ENCODE assay signal across 1 cellular context in genomic region chr12:55974308-55974724, GRCh38.
TF ChIP-seq lines count a peak whose summit lies in the region.

No MANE protein-coding gene starts in this region.

TF ChIP-seq in K562, 482 proteins besides CTCF, POLR2A, EP300 and RAD21 (continued from another document):
- TF ChIP-seq PRDM10 (IDR thresholded peaks at IDR 0.05; ENCODE audit: partially characterized antibody) (peak; percentile 72), ERF (CRISPR knock-in tag; IDR thresholded peaks at IDR 0.05) (no peak), CGGBP1 (CRISPR knock-in tag; IDR thresholded peaks at IDR 0.05) (no peak), HMGXB4 (CRISPR knock-in tag; IDR thresholded peaks at IDR 0.05) (no peak), EP400 (IDR thresholded peaks at IDR 0.05) (0 out of 2 replicates have a peak, but pooled peaks have one; percentile 16), PHF8 (IDR thresholded peaks at IDR 0.05; ENCODE audit: borderline replicate concordance, low read length) (peak; percentile 22; the same call in 1 of the 2 replicates), SUPT5H (IDR thresholded peaks at IDR 0.05) (peak; percentile 61; the same call in 1 of the 2 replicates), ZNF518B (CRISPR knock-in tag; IDR thresholded peaks at IDR 0.05) (no peak), POLR2B (IDR thresholded peaks at IDR 0.05; ENCODE audit: low read depth, partially characterized antibody) (peak; percentile 49), ZBTB5 (IDR thresholded peaks at IDR 0.05) (no peak), FOS (IDR thresholded peaks at IDR 0.05; ENCODE audit: extremely low read depth, insufficient read length) (no peak), ZFX (CRISPR knock-in tag; IDR thresholded peaks at IDR 0.05) (peak; percentile 93), KAT7 (CRISPR knock-in tag; IDR thresholded peaks at IDR 0.05; ENCODE audit: borderline replicate concordance) (0 out of 2 replicates have a peak, but pooled peaks have one; percentile 31), ETV5 (CRISPR knock-in tag; IDR thresholded peaks at IDR 0.05; ENCODE audit: low read depth) (peak; percentile 26; the same call in 1 of the 2 replicates), EGR1 (conservative IDR thresholded peaks at IDR 0.05) (no peak), ILK (tag; IDR thresholded peaks at IDR 0.05; ENCODE audit: borderline replicate concordance, low read depth) (no peak), ARID3B (CRISPR knock-in tag; IDR thresholded peaks at IDR 0.05; ENCODE audit: borderline replicate concordance) (no peak), HDAC3 (IDR thresholded peaks at IDR 0.05; ENCODE audit: borderline replicate concordance, partially characterized antibody) (no peak), BRD9 (IDR thresholded peaks at IDR 0.05; ENCODE audit: low read depth, partially characterized antibody) (no peak), RREB1 (CRISPR knock-in tag; IDR thresholded peaks at IDR 0.05) (no peak), LARP7 (IDR thresholded peaks at IDR 0.05) (peak; percentile 86; the same call in 1 of the 2 replicates), MIER1 (IDR thresholded peaks at IDR 0.05; ENCODE audit: low read depth) (no peak), FOXK1 (CRISPR knock-in tag; IDR thresholded peaks at IDR 0.05; ENCODE audit: borderline replicate concordance) (0 out of 2 replicates have a peak, but pooled peaks have one; percentile 36), BCOR (IDR thresholded peaks at IDR 0.05) (0 out of 2 replicates have a peak, but pooled peaks have one; percentile 25)
